ENCODE assay signal across 1 cellular context in genomic region chr3:115147329-115148141, GRCh38.
TF ChIP-seq lines count a peak whose summit lies in the region.

No MANE protein-coding gene starts in this region.

TF ChIP-seq in A549, 52 proteins besides CTCF, POLR2A, EP300 and RAD21 (continued from another document):
- TF ChIP-seq, protein P1, sequence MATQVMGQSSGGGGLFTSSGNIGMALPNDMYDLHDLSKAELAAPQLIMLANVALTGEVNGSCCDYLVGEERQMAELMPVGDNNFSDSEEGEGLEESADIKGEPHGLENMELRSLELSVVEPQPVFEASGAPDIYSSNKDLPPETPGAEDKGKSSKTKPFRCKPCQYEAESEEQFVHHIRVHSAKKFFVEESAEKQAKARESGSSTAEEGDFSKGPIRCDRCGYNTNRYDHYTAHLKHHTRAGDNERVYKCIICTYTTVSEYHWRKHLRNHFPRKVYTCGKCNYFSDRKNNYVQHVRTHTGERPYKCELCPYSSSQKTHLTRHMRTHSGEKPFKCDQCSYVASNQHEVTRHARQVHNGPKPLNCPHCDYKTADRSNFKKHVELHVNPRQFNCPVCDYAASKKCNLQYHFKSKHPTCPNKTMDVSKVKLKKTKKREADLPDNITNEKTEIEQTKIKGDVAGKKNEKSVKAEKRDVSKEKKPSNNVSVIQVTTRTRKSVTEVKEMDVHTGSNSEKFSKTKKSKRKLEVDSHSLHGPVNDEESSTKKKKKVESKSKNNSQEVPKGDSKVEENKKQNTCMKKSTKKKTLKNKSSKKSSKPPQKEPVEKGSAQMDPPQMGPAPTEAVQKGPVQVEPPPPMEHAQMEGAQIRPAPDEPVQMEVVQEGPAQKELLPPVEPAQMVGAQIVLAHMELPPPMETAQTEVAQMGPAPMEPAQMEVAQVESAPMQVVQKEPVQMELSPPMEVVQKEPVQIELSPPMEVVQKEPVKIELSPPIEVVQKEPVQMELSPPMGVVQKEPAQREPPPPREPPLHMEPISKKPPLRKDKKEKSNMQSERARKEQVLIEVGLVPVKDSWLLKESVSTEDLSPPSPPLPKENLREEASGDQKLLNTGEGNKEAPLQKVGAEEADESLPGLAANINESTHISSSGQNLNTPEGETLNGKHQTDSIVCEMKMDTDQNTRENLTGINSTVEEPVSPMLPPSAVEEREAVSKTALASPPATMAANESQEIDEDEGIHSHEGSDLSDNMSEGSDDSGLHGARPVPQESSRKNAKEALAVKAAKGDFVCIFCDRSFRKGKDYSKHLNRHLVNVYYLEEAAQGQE (IDR thresholded peaks at IDR 0.05): no peak
- peak; percentile 27 for TF ChIP-seq CHD2 (IDR thresholded peaks at IDR 0.05; ENCODE audit: low read length, partially characterized antibody)
- TF ChIP-seq HEYL (CRISPR knock-in tag; IDR thresholded peaks at IDR 0.05): no peak
- no peak for TF ChIP-seq CBX2 (IDR thresholded peaks at IDR 0.05; ENCODE audit: borderline replicate concordance, low read depth)
- TF ChIP-seq ELK1 (IDR thresholded peaks at IDR 0.05; ENCODE audit: low read depth, low read length): no peak
- no peak for TF ChIP-seq ZFP36 (IDR thresholded peaks at IDR 0.05; ENCODE audit: borderline replicate concordance, partially characterized antibody)
- TF ChIP-seq TFCP2L1 (CRISPR knock-in tag; IDR thresholded peaks at IDR 0.05): peak; percentile 84
- TF ChIP-seq FOSB (CRISPR knock-in tag; IDR thresholded peaks at IDR 0.05): no peak
- TF ChIP-seq CHD4 (IDR thresholded peaks at IDR 0.05; ENCODE audit: borderline replicate concordance): no peak
- no peak for TF ChIP-seq RNF2 (IDR thresholded peaks at IDR 0.05; ENCODE audit: borderline replicate concordance, low read depth)
